Comparison of ENCODE assay signal across 7 cellular contexts in the genomic region with DNA sequence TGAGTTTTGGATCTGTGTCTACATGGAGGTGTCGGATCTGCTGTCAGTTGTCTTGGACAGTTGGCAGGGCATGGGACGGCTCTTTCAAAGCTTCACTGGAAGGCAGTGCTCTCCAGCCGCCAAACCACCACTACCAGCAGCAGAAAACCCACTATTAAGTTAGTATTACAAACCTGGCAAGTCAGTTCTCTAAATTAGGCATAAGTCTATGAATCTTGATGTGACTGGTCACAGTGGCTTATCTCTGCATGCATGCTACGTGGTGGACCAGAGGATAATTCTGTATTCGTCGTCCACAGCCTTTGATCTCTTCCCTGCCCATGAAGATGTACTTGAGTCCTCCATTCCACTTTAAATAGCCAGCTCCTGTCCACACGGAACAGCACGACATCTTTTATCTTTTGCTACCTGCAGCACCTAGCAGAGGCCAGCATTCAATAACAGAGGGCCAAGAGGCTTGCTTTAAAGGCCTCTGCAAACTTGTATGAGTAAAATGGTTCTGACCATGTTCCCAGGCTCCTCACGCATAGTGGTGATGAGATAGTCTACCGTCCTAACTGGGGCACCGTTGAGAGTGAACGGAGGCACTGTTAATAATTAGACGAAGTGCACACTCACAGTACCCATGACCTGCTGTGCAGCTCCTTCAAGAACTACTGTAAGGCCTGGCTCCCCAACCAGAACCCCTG. TPM values are rescaled to one million over a fixed set of nuclear protein-coding genes. Genes with fewer than 3 reads are reported as not detected.
DNase-seq lines count a peak whose midpoint lies in the region; ATAC-seq and FAIRE-seq lines count a peak whose summit lies in the region.

No MANE protein-coding gene starts in this region.

- ATAC-seq in HG03025 (IDR thresholded peaks at IDR 0.05; ENCODE audit: low FRiP score, unreplicated experiment) = no peak
- no peak for ATAC-seq in HG03039 (IDR thresholded peaks at IDR 0.05; ENCODE audit: unreplicated experiment)

- no peaks in the 10 kb centered on the region for H3K27me3 Mint-ChIP-seq in activated naive CD8-positive, alpha-beta T cell treated with anti-CD3 and anti-CD28 coated beads for 36 hours

- H3K27ac ChIP-seq in HUES6 (ENCODE audit: low read depth, low read length) (no peak overlapping the region), substantia nigra (ENCODE audit: low read depth, low read length, poor library complexity, severe bottlenecking) (peak overlapping the region; percentile 91), small intestine (ENCODE audit: low read depth in 1 of 2, low read length in 1 of 2) (no peak overlapping the region)

- DNase-seq in activated naive CD8-positive, alpha-beta T cell treated with anti-CD3 and anti-CD28 coated beads for 36 hours = no peak
- DNase-seq in kidney glomerular epithelial cell (lab: John Stamatoyannopoulos, UW) = peak; percentile 36
- no peak for DNase-seq in substantia nigra (lab: John Stamatoyannopoulos, UW)
- no peak for DNase-seq in small intestine

- no peak overlapping the region for H3K9ac ChIP-seq in HUES6 (ENCODE audit: low read length)

- peaks cover 31% of the 10 kb centered on the region for H3K4me1 ChIP-seq in HUES6 (ENCODE audit: control insufficient read depth, insufficient read depth, low read length)
- no peaks in the 10 kb centered on the region for H3K4me1 ChIP-seq in small intestine (ENCODE audit: control insufficient read depth in 2 of 2, insufficient read depth in 1 of 2, low read depth in 1 of 2, low read length in 1 of 2)

- H3K36me3 Mint-ChIP-seq in activated naive CD8-positive, alpha-beta T cell treated with anti-CD3 and anti-CD28 coated beads for 36 hours = no peaks in the 10 kb centered on the region

- H3K27ac Mint-ChIP-seq in activated naive CD8-positive, alpha-beta T cell treated with anti-CD3 and anti-CD28 coated beads for 36 hours = peak overlapping the region; percentile 11

- peak overlapping the region; percentile 82 for H3K4me3 Mint-ChIP-seq in activated naive CD8-positive, alpha-beta T cell treated with anti-CD3 and anti-CD28 coated beads for 36 hours

- H3K4me1 Mint-ChIP-seq in activated naive CD8-positive, alpha-beta T cell treated with anti-CD3 and anti-CD28 coated beads for 36 hours = peaks cover 50% of the 10 kb centered on the region

- FAIRE-seq in small intestine (lab: Jason Lieb, UNC) = no peak

- H3K4me3 ChIP-seq in HUES6 (ENCODE audit: low read depth, low read length) (peak overlapping the region; percentile 68), small intestine (ENCODE audit: low read depth in 1 of 2, low read length in 2 of 2) (peak overlapping the region in 1 of 2 donors; percentile 60)

- H3K36me3 ChIP-seq in HUES6 (ENCODE audit: control insufficient read depth, insufficient read depth, low read length) = no peaks in the 10 kb centered on the region
- no peaks in the 10 kb centered on the region for H3K36me3 ChIP-seq in small intestine (ENCODE audit: control insufficient read depth in 2 of 2, insufficient read depth in 2 of 2, low read length in 2 of 2)

- WGBS in small intestine, 3 donors = 26 to 61% (median 41%) methylated on average over 13 of the region's 13 CpGs

- H3K9me3 ChIP-seq in HUES6 (ENCODE audit: control insufficient read depth, insufficient read depth, low read depth, low read length) (no peaks in the 10 kb centered on the region), small intestine (ENCODE audit: control insufficient read depth, low read depth) (no peaks in the 10 kb centered on the region)

- no peaks in the 10 kb centered on the region for H3K9me3 Mint-ChIP-seq in activated naive CD8-positive, alpha-beta T cell treated with anti-CD3 and anti-CD28 coated beads for 36 hours

- H3K27me3 ChIP-seq in HUES6 (ENCODE audit: control insufficient read depth, insufficient read depth, low read length) (peaks cover 13% of the 10 kb centered on the region; the same call in 1 of the 2 replicates), small intestine (ENCODE audit: control insufficient read depth in 2 of 2, insufficient read depth in 2 of 2, low read length in 2 of 2) (no peaks in the 10 kb centered on the region)

RNA-seq across cellular contexts. Expression of gene GPR146, which starts 0.8 kb away (rescaled TPM):
- 1 to 10 TPM; 2.4 to 2.8 TPM for total RNA-seq in activated naive CD8-positive, alpha-beta T cell treated with anti-CD3 and anti-CD28 coated beads for 36 hours
- polyA plus RNA-seq in small intestine = 10 to 100 TPM in 1 of 3 donors, 1 to 10 TPM in 2; 1.1 to 13.4 (median 1.1) TPM

RNA-seq across cellular contexts. Expression of gene GPER1, which starts 42.7 kb away (rescaled TPM):
- total RNA-seq in activated naive CD8-positive, alpha-beta T cell treated with anti-CD3 and anti-CD28 coated beads for 36 hours = under 1 TPM; 0.14 to 0.37 TPM
- 1 to 10 TPM in 1 of 3 donors, under 1 TPM in 2; 0.54 to 4.7 (median 0.67) TPM for polyA plus RNA-seq in small intestine
